Comparison of ENCODE assay signal across 11 cellular contexts in the genomic region with DNA sequence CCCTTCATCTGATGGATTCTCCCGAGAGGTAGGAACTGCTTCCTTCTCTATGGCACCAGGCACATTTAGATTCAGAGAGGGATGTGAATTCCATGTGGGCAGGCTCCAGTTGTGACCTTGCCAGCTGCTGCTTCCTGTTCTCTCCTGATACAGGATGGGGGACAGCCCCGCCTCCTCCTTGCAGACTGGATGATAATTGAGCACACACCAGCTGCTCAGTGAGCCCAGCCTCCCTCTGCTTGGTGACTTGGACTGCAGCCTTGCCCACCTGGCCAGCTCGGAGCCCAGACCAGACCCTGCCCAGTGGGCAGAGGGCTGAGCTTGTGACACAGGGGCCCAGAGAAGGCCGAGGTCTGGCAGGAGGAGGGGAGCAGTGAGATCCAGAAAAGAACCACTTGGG.
A peak's percentile ranks its signal among the peaks of the same experiment; 100 is the strongest.
DNase-seq lines count a peak whose midpoint lies in the region; ATAC-seq lines count a peak whose summit lies in the region.
"Had no signal": no experiment of that assay in that cellular context is flagged by ENCODE, and none has a peak within 500 bp of the region (broad histone marks: within the 10 kb centered on the region; RNA-seq: fewer than 3 reads in every experiment).

No MANE protein-coding gene starts in this region.

- no peaks in the 10 kb centered on the region for H3K36me3 Mint-ChIP-seq in activated T-helper 17 cell treated with anti-CD3 and anti-CD28 coated beads, Interleukin-2, amount 50 U/mL, for 72 hours (ENCODE audit: low read depth)
- H3K36me3 Mint-ChIP-seq: activated naive CD8-positive, alpha-beta T cell had no signal

- H3K4me2 ChIP-seq in BLaER1 treated with 17β-estradiol and CSF1 and Interleukin-3, amounts not matched to agents 10 nM and 100 nM: peak overlapping the region; percentile 52 to 84 (median 75)

- H3K9me3 ChIP-seq in BLaER1 treated with 17β-estradiol and CSF1 and Interleukin-3, amounts not matched to agents 10 nM and 100 nM (replicated peaks in 1 of 11): peaks cover 1 to 9% (median 5%) of the 10 kb centered on the region in 11 experiments; a peak in 18 of 22 replicates
- H3K9me3 ChIP-seq: ovary had no signal

- peak; percentile 40 to 93 (median 83) for DNase-seq in NCI-H1417 (lab: John Stamatoyannopoulos, UW)
- DNase-seq in SHP77 (lab: John Stamatoyannopoulos, UW): peak; percentile 91 to 93
- DNase-seq in kidney tubule cell (ENCODE audit: low spot score): peak; percentile 21
- DNase-seq in activated effector memory CD4-positive, alpha-beta T cell treated with Interleukin-2 at 50 U/mL for 16 hours: no peak
- DNase-seq in activated CD8-positive, alpha-beta memory T cell treated with anti-CD3 and anti-CD28 coated beads, Interleukin-2, amount 50 U/mL, for 4 hours: no peak
- DNase-seq: islet precursor cell had no signal

- no peak overlapping the region for H3K27ac Mint-ChIP-seq in activated T-helper 17 cell treated with anti-CD3 and anti-CD28 coated beads, Interleukin-2, amount 50 U/mL, for 72 hours
- H3K27ac Mint-ChIP-seq: activated naive CD8-positive, alpha-beta T cell had no signal

- H3K4me3 Mint-ChIP-seq in activated T-helper 17 cell treated with anti-CD3 and anti-CD28 coated beads, Interleukin-2, amount 50 U/mL, for 72 hours: no peak overlapping the region
- H3K4me3 Mint-ChIP-seq: activated naive CD8-positive, alpha-beta T cell had no signal

- no peaks in the 10 kb centered on the region for H3K27me3 ChIP-seq in BLaER1 treated with 17β-estradiol and CSF1 and Interleukin-3, amounts not matched to agents 10 nM and 100 nM
- H3K27me3 ChIP-seq: ovary had no signal

- peak overlapping the region in 7 of 11 experiments; percentile 18 to 62 (median 46); a peak in 12 of 22 replicates for H3K27ac ChIP-seq in BLaER1 treated with 17β-estradiol and CSF1 and Interleukin-3, amounts not matched to agents 10 nM and 100 nM
- H3K27ac ChIP-seq: ovary had no signal

- H3K36me3 ChIP-seq in BLaER1 treated with 17β-estradiol and CSF1 and Interleukin-3, amounts not matched to agents 10 nM and 100 nM: no peaks in the 10 kb centered on the region
- H3K36me3 ChIP-seq: ovary had no signal

- H3K4me3 ChIP-seq in BLaER1 treated with 17β-estradiol and CSF1 and Interleukin-3, amounts not matched to agents 10 nM and 100 nM: no peak overlapping the region
- H3K4me3 ChIP-seq: ovary had no signal

- ATAC-seq in activated T-helper 17 cell treated with anti-CD3 and anti-CD28 coated beads, Interleukin-2, amount 50 U/mL, for 72 hours (replicated peaks): no peak
- no peak for ATAC-seq in HG03139 (IDR thresholded peaks at IDR 0.05; ENCODE audit: unreplicated experiment)

- peaks cover 7% of the 10 kb centered on the region for H3K27me3 Mint-ChIP-seq in activated T-helper 17 cell treated with anti-CD3 and anti-CD28 coated beads, Interleukin-2, amount 50 U/mL, for 72 hours

- peaks cover 6% of the 10 kb centered on the region for H3K4me1 Mint-ChIP-seq in activated T-helper 17 cell treated with anti-CD3 and anti-CD28 coated beads, Interleukin-2, amount 50 U/mL, for 72 hours

- no peaks in the 10 kb centered on the region for H4K20me1 ChIP-seq in BLaER1 treated with 17β-estradiol and CSF1 and Interleukin-3, amounts not matched to agents 10 nM and 100 nM

- H3K9ac ChIP-seq in BLaER1 treated with 17β-estradiol and CSF1 and Interleukin-3, amounts not matched to agents 10 nM and 100 nM: peak overlapping the region in 6 of 11 experiments; percentile 6 to 52 (median 22); a peak in 8 of 22 replicates

- H3K4me1 ChIP-seq in BLaER1 treated with 17β-estradiol and CSF1 and Interleukin-3, amounts not matched to agents 10 nM and 100 nM: peaks cover 19 to 63% (median 56%) of the 10 kb centered on the region in 10 experiments

- H3K9me3 Mint-ChIP-seq in activated T-helper 17 cell treated with anti-CD3 and anti-CD28 coated beads, Interleukin-2, amount 50 U/mL, for 72 hours: no peaks in the 10 kb centered on the region

Comparison
In these comparisons a context has a peak if more than half of its experiments do, and no peak if none do; other contexts are left out.
1. DNase-seq: peak in NCI-H1417 (3 of 3), SHP77 (2 of 2) and kidney tubule cell (single experiment); none in activated effector memory CD4-positive, alpha-beta T cell treated with Interleukin-2 at 50 U/mL for 16 hours (single experiment) and activated CD8-positive, alpha-beta memory T cell treated with anti-CD3 and anti-CD28 coated beads, Interleukin-2, amount 50 U/mL, for 4 hours (single experiment).